Comparison of ENCODE assay signal across 8 cellular contexts in the genomic region with DNA sequence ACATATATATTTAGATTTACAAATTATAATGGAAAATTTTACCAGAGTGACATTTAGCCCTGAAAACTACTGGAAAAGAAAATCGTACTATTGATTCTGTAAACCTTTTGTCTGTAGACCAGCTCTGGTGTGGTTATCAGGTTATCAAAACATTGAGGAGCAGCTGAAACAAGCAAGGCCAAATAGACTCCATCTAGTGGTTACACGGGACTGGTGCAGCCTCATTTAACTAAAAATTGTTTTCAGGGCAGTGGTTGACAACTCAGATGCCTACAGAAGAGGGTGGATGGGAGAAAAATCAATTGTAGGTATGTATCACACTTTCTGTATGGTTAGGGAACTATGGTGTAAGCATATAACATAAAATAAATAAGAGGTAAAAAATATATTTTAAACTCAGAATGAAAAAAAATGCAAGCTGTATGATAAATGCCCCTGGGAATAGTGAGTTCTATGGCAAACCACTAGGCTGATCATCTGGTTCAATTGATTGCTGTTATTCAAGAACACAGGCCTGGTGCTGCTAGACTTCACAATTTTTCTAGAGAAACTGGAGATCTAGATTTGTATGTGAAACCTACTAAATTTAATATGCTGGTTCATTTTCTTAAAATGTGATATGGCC. TPM values are rescaled to one million over a fixed set of nuclear protein-coding genes. Genes with fewer than 3 reads are reported as not detected.
DNase-seq lines count a peak whose midpoint lies in the region; ATAC-seq and TF ChIP-seq lines count a peak whose summit lies in the region.

No MANE protein-coding gene starts in this region.

- intact Hi-C loops in left ventricle myocardium superior (cut with micrococcal nuclease): no loop called here

- H3K4me1 Mint-ChIP-seq in stimulated activated naive B cell treated with anti-CD40 and anti-IgM and Interleukin-4, amounts not matched to agents 10 μg/mL and 1 μg/mL and 100 μg/mL, for 72 hours: no peaks in the 10 kb centered on the region

- H3K36me3 Mint-ChIP-seq in stimulated activated naive B cell treated with anti-CD40 and anti-IgM and Interleukin-4, amounts not matched to agents 10 μg/mL and 1 μg/mL and 100 μg/mL, for 72 hours: no peaks in the 10 kb centered on the region

- peak; percentile 99 for ATAC-seq in GM18907 (IDR thresholded peaks at IDR 0.05; ENCODE audit: unreplicated experiment)
- ATAC-seq in HG03060 (IDR thresholded peaks at IDR 0.05; ENCODE audit: low read depth, unreplicated experiment): peak; percentile 92
- peak; percentile 54 for ATAC-seq in left ventricle myocardium superior
- peak; percentile 38 to 39 for ATAC-seq in stimulated activated naive B cell treated with anti-CD40 and anti-IgM and Interleukin-4, amounts not matched to agents 10 μg/mL and 1 μg/mL and 100 μg/mL, for 72 hours (replicated peaks)

- no peaks in the 10 kb centered on the region for H3K27me3 Mint-ChIP-seq in stimulated activated naive B cell treated with anti-CD40 and anti-IgM and Interleukin-4, amounts not matched to agents 10 μg/mL and 1 μg/mL and 100 μg/mL, for 72 hours

- peaks cover 7 to 13% of the 10 kb centered on the region in 2 donors for H3K9me3 Mint-ChIP-seq in stimulated activated naive B cell treated with anti-CD40 and anti-IgM and Interleukin-4, amounts not matched to agents 10 μg/mL and 1 μg/mL and 100 μg/mL, for 72 hours

- H3K4me3 Mint-ChIP-seq in stimulated activated naive B cell treated with anti-CD40 and anti-IgM and Interleukin-4, amounts not matched to agents 10 μg/mL and 1 μg/mL and 100 μg/mL, for 72 hours: no peak overlapping the region

- DNase-seq in AML-193 (lab: John Stamatoyannopoulos, UW): peak; percentile 42 to 48
- DNase-seq in NCI-H187 (lab: John Stamatoyannopoulos, UW): peak; percentile 2 to 28
- no peak for DNase-seq in left ventricle myocardium superior
- DNase-seq in stimulated activated naive B cell treated with anti-CD40 and anti-IgM and Interleukin-4, amounts not matched to agents 10 μg/mL and 1 μg/mL and 100 μg/mL, for 72 hours: no peak
- DNase-seq in activated CD8-positive, alpha-beta memory T cell treated with anti-CD3 and anti-CD28 coated beads, Interleukin-2, amount 50 U/mL, for 48 hours: no peak

- no peak overlapping the region for H3K27ac Mint-ChIP-seq in stimulated activated naive B cell treated with anti-CD40 and anti-IgM and Interleukin-4, amounts not matched to agents 10 μg/mL and 1 μg/mL and 100 μg/mL, for 72 hours

- TF ChIP-seq CTCF in VCaP (conservative IDR thresholded peaks at IDR 0.05): peak; percentile 97

- no peak overlapping the region for H3K27ac ChIP-seq in VCaP

RNA-seq across cellular contexts. Expression of gene ACSS3, which starts 51.2 kb away (rescaled TPM):
- total RNA-seq in left ventricle myocardium superior: 22.0 TPM

Comparison
In these comparisons a context has a peak if more than half of its experiments do, and no peak if none do; other contexts are left out.
1. DNase-seq: peak in AML-193 (2 of 2) and NCI-H187 (2 of 2); none in left ventricle myocardium superior (single experiment), stimulated activated naive B cell treated with anti-CD40 and anti-IgM and Interleukin-4, amounts not matched to agents 10 μg/mL and 1 μg/mL and 100 μg/mL, for 72 hours (single experiment) and activated CD8-positive, alpha-beta memory T cell treated with anti-CD3 and anti-CD28 coated beads, Interleukin-2, amount 50 U/mL, for 48 hours (single experiment).
2. ATAC-seq: peak in every context shown above with its lines; median percentile 99 in GM18907; 92 in HG03060; 54 in left ventricle myocardium superior; 38 in stimulated activated naive B cell treated with anti-CD40 and anti-IgM and Interleukin-4, amounts not matched to agents 10 μg/mL and 1 μg/mL and 100 μg/mL, for 72 hours.